13 cellular contexts compared by ENCODE assay signal in the genomic region with DNA sequence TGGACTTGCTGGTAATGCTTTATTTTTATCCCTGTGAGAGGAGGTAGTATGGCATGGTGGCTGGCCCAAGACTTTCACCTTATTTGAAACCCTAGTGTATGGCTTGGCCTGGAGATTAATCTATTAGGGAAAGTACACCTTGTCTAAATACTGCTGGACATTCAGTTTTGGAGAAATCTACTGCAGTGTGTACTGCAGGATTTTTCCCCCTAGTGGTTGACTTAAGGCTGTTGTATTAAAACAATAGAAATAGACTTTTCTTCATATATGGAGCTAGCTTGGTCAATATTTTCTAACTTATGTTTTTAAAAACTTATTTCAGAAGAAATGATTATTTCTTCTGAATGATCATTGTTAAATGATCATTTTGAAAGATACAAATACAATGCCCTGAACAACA. TPM values are rescaled to one million over a fixed set of nuclear protein-coding genes. Genes with fewer than 3 reads are reported as not detected.
A peak's percentile ranks its signal among the peaks of the same experiment; 100 is the strongest.
DNase-seq lines count a peak whose midpoint lies in the region; ATAC-seq and TF ChIP-seq lines count a peak whose summit lies in the region.
"Had no signal": no experiment of that assay in that cellular context is flagged by ENCODE, and none has a peak within 500 bp of the region (broad histone marks: within the 10 kb centered on the region; RNA-seq: fewer than 3 reads in every experiment).

No MANE protein-coding gene starts in this region.

- no peaks in the 10 kb centered on the region for H3K4me1 ChIP-seq in tibial nerve
- no peaks in the 10 kb centered on the region for H3K4me1 ChIP-seq in right cardiac atrium (ENCODE audit: control insufficient read depth, insufficient read depth, low read length)

- intact Hi-C loops in right cardiac atrium (cut with DNase I), result no loop called here

- H3K4me3 Mint-ChIP-seq in chondrocyte (ENCODE audit: unreplicated experiment), result no peak overlapping the region
- H3K4me3 Mint-ChIP-seq: activated naive CD8-positive, alpha-beta T cell treated with anti-CD3 and anti-CD28 coated beads, Interleukin-2, amount 10 ng/mL, durations not matched to agents 7 days and 5 days; T-cell had no signal

- no peaks in the 10 kb centered on the region for H3K36me3 ChIP-seq in tibial nerve

- H3K4me1 Mint-ChIP-seq in chondrocyte (ENCODE audit: low read depth), result peaks cover 5% of the 10 kb centered on the region

- H3K27ac Mint-ChIP-seq in chondrocyte (ENCODE audit: unreplicated experiment), result no peak overlapping the region
- H3K27ac Mint-ChIP-seq: activated naive CD8-positive, alpha-beta T cell treated with anti-CD3 and anti-CD28 coated beads, Interleukin-2, amount 10 ng/mL, durations not matched to agents 7 days and 5 days; T-cell had no signal

- H3K27ac ChIP-seq in tibial nerve (no peak overlapping the region), right cardiac atrium (ENCODE audit: low read length) (no peak overlapping the region)
- H3K27ac ChIP-seq: skin epidermis had no signal

- no peaks in the 10 kb centered on the region for H3K9me3 ChIP-seq in tibial nerve
- H3K9me3 ChIP-seq in right cardiac atrium (ENCODE audit: control insufficient read depth, low read length), result no peaks in the 10 kb centered on the region

- H3K4me3 ChIP-seq in retinal pigment epithelial cell (ENCODE audit: low read length) (no peak overlapping the region), tibial nerve (no peak overlapping the region), right cardiac atrium (ENCODE audit: low read length) (no peak overlapping the region)
- H3K4me3 ChIP-seq: skin epidermis had no signal

- H3K36me3 Mint-ChIP-seq in chondrocyte (ENCODE audit: low read depth), result no peaks in the 10 kb centered on the region
- H3K36me3 Mint-ChIP-seq: activated naive CD8-positive, alpha-beta T cell treated with anti-CD3 and anti-CD28 coated beads, Interleukin-2, amount 10 ng/mL, durations not matched to agents 7 days and 5 days; T-cell had no signal

- TF ChIP-seq CTCF in chondrocyte (IDR thresholded peaks at IDR 0.05), result peak; percentile 57
- TF ChIP-seq CTCF in retinal pigment epithelial cell (conservative IDR thresholded peaks at IDR 0.05; ENCODE audit: low read depth, low read length), result peak; percentile 58
- TF ChIP-seq CTCF in tibial nerve (IDR thresholded peaks at IDR 0.05), result peak in 2 of 5 experiments; percentile 10 to 19

- TF ChIP-seq EP300 in tibial nerve (IDR thresholded peaks at IDR 0.05), result no peak

- DNase-seq in NCI-H2081 (lab: John Stamatoyannopoulos, UW) (peak; percentile 10 to 43), NCI-H2081 treated with DMSO at 0.1 percent for 48 hours (lab: John Stamatoyannopoulos, UW) (no peak), NCI-H69 (lab: John Stamatoyannopoulos, UW) (peak; percentile 23), chondrocyte (ENCODE audit: low spot score) (no peak), retinal pigment epithelial cell (ENCODE audit: low read depth) (no peak), putamen (ENCODE audit: low spot score) (no peak), tibial nerve (ENCODE audit: low spot score in 2 of 2) (no peak), right cardiac atrium (no peak)
- DNase-seq: activated naive CD8-positive, alpha-beta T cell treated with anti-CD3 and anti-CD28 coated beads, Interleukin-2, amount 10 ng/mL, durations not matched to agents 7 days and 5 days; NCI-H446 treated with DMSO at 0.1 percent for 48 hours; T-cell had no signal

- no peaks in the 10 kb centered on the region for H3K9me3 Mint-ChIP-seq in chondrocyte (ENCODE audit: low read depth)
- H3K9me3 Mint-ChIP-seq: activated naive CD8-positive, alpha-beta T cell treated with anti-CD3 and anti-CD28 coated beads, Interleukin-2, amount 10 ng/mL, durations not matched to agents 7 days and 5 days had no signal

- peaks cover 9% of the 10 kb centered on the region for H3K27me3 Mint-ChIP-seq in chondrocyte (ENCODE audit: low read depth)

- H3K27me3 ChIP-seq in tibial nerve (no peaks in the 10 kb centered on the region), right cardiac atrium (ENCODE audit: control insufficient read depth, insufficient read depth) (no peaks in the 10 kb centered on the region)

- no peak for TF ChIP-seq POLR2A in tibial nerve (IDR thresholded peaks at IDR 0.05)

- no peak for ATAC-seq in right cardiac atrium
- ATAC-seq: T-cell had no signal

RNA-seq across cellular contexts. Expression of gene SLITRK3, which starts 13.9 kb away (rescaled TPM):
- total RNA-seq in chondrocyte (0.77 TPM in 1 of 3 replicates, not detected in the others), tibial nerve (not detected), right cardiac atrium (1 to 10 TPM in 2 of 4 donors, under 1 TPM in 2; 0.92 to 2.2 (median 1.2) TPM)
- polyA plus RNA-seq in right cardiac atrium, result 0.29 TPM
- total RNA-seq: activated naive CD8-positive, alpha-beta T cell treated with anti-CD3 and anti-CD28 coated beads, Interleukin-2, amount 10 ng/mL, durations not matched to agents 7 days and 5 days; myocyte; T-cell had no signal

Comparison
In these comparisons a context has a peak if more than half of its experiments do, and no peak if none do; other contexts are left out.
1. DNase-seq: peak in NCI-H2081 (2 of 2) and NCI-H69 (single experiment); none in NCI-H2081 treated with DMSO at 0.1 percent for 48 hours (single experiment), chondrocyte (single experiment), retinal pigment epithelial cell (single experiment), putamen (single experiment), tibial nerve (0 of 2) and right cardiac atrium (0 of 3).